Comparison of ENCODE assay signal across 8 cellular contexts in the genomic region with DNA sequence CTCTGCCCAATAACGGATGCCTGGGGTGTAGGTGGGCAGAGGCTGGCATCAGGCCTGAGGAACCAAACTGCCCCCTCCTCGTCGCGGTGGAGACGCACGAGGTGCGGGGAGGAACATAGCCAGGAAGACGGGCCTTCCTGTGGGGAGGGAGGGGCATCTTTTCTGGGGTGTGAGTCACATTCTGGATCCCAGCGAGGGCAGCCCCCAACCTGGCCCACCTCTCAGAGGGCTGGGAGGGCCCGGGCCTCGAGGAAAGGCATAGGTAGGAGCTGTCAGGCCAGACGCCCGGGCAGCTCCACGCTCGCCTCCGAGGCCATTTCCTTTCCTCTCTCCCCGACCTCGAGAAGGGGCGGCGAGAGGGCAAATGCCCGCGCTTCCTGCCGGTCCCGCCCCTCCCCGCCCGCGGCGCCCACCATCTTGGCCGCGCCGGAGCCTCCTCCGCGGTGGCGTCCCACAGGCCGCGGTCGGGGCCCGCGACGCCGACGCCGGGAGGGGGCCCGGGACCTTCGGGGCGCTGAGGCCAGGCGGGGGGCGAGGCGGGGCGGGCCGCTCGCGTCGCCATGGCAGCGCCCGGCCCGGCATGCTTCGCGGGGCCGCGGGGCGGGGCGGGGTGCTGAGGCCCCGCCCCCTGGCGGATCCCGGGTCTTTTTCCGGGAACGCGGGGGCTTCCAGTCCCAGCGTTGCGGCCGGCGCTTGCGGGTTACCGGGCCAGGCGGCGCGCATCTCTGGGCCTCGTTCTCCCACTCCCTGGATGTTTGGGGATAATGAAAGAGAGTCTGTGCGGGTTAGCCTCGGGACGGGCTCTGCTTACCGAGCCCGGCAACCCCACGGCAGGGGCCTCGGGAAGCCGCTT. TPM values are rescaled to one million over a fixed set of nuclear protein-coding genes. Genes with fewer than 3 reads are reported as not detected.
DNase-seq lines count a peak whose midpoint lies in the region; ATAC-seq and TF ChIP-seq lines count a peak whose summit lies in the region.

No MANE protein-coding gene starts in this region.

- H3K4me1 ChIP-seq in ACC112 (ENCODE audit: control insufficient read depth, insufficient read depth, low read length, unreplicated experiment) (peaks cover 69% of the 10 kb centered on the region), Peyer's patch (peaks cover 9 to 68% (median 15%) of the 10 kb centered on the region in 4 donors)

- peak overlapping the region; percentile 94 to 100 (median 99) for H3K27ac Mint-ChIP-seq in naive thymus-derived CD8-positive, alpha-beta T cell
- H3K27ac Mint-ChIP-seq in stimulated activated naive B cell treated with anti-CD40 and anti-IgM and Interleukin-4, amounts not matched to agents 10 μg/mL and 1 μg/mL and 100 μg/mL, for 72 hours: peak overlapping the region; percentile 95

- DNase-seq in Peyer's patch (peak; percentile 69 to 85 (median 84)), activated T-helper 1 cell treated with Interleukin-2 at 50 U/mL for 16 hours (ENCODE audit: low read depth) (peak; percentile 59), fibroblast of gingiva (ENCODE audit: low read depth) (peak; percentile 38)
- DNase-seq in naive thymus-derived CD8-positive, alpha-beta T cell: peak; percentile 47 to 87 (median 76)
- DNase-seq in stimulated activated naive B cell treated with anti-CD40 and anti-IgM and Interleukin-4, amounts not matched to agents 10 μg/mL and 1 μg/mL and 100 μg/mL, for 72 hours: peak; percentile 48

- H3K27ac ChIP-seq in ACC112 (ENCODE audit: low read depth, low read length): peak overlapping the region; percentile 93
- H3K27ac ChIP-seq in Peyer's patch: peak overlapping the region; percentile 92 to 96 (median 94)

- peaks cover 95% of the 10 kb centered on the region for H3K79me2 ChIP-seq in ACC112 (ENCODE audit: control insufficient read depth, insufficient read depth, low read length, unreplicated experiment)

- ATAC-seq in GM18868 (IDR thresholded peaks at IDR 0.05; ENCODE audit: unreplicated experiment) (peak; percentile 43), HG03442 (IDR thresholded peaks at IDR 0.05; ENCODE audit: unreplicated experiment) (peak; percentile 39)
- peak; percentile 68 to 73 for ATAC-seq in naive thymus-derived CD8-positive, alpha-beta T cell
- ATAC-seq in stimulated activated naive B cell treated with anti-CD40 and anti-IgM and Interleukin-4, amounts not matched to agents 10 μg/mL and 1 μg/mL and 100 μg/mL, for 72 hours (replicated peaks): peak; percentile 55 to 71

- peak in 1 of 6 experiments; percentile 2 for TF ChIP-seq CTCF in Peyer's patch (IDR thresholded peaks at IDR 0.05)

- POLR2A ChIA-PET in naive thymus-derived CD8-positive, alpha-beta T cell (lab: Charles Lee): interaction anchor here (0.7 to 4.8 kb wide), 13 partner anchors 13 to 506 kb away, joined by 3 to 60 read pairs (median 4); a partner anchor contains a TSS

- H3K4me3 ChIP-seq in ACC112 (ENCODE audit: low read depth, low read length) (peak overlapping the region; percentile 90), Peyer's patch (peak overlapping the region; percentile 75 to 94 (median 82))

- no peaks in the 10 kb centered on the region for H3K9me3 ChIP-seq in Peyer's patch

- H3K36me3 ChIP-seq in ACC112 (ENCODE audit: insufficient read depth, low read length) (no peaks in the 10 kb centered on the region), Peyer's patch (no peaks in the 10 kb centered on the region)

- H3K9me3 Mint-ChIP-seq in naive thymus-derived CD8-positive, alpha-beta T cell: no peaks in the 10 kb centered on the region
- no peaks in the 10 kb centered on the region for H3K9me3 Mint-ChIP-seq in stimulated activated naive B cell treated with anti-CD40 and anti-IgM and Interleukin-4, amounts not matched to agents 10 μg/mL and 1 μg/mL and 100 μg/mL, for 72 hours

- H3K36me3 Mint-ChIP-seq in naive thymus-derived CD8-positive, alpha-beta T cell: no peaks in the 10 kb centered on the region
- H3K36me3 Mint-ChIP-seq in stimulated activated naive B cell treated with anti-CD40 and anti-IgM and Interleukin-4, amounts not matched to agents 10 μg/mL and 1 μg/mL and 100 μg/mL, for 72 hours: no peaks in the 10 kb centered on the region

- no peaks in the 10 kb centered on the region for H3K27me3 ChIP-seq in ACC112 (ENCODE audit: insufficient read depth, low read length)
- H3K27me3 ChIP-seq in Peyer's patch: no peaks in the 10 kb centered on the region

- H3K4me3 Mint-ChIP-seq in naive thymus-derived CD8-positive, alpha-beta T cell: peak overlapping the region; percentile 81 to 96 (median 91)
- H3K4me3 Mint-ChIP-seq in stimulated activated naive B cell treated with anti-CD40 and anti-IgM and Interleukin-4, amounts not matched to agents 10 μg/mL and 1 μg/mL and 100 μg/mL, for 72 hours: peak overlapping the region; percentile 88 to 91

- H3K27me3 Mint-ChIP-seq in naive thymus-derived CD8-positive, alpha-beta T cell: no peaks in the 10 kb centered on the region
- H3K27me3 Mint-ChIP-seq in stimulated activated naive B cell treated with anti-CD40 and anti-IgM and Interleukin-4, amounts not matched to agents 10 μg/mL and 1 μg/mL and 100 μg/mL, for 72 hours: no peaks in the 10 kb centered on the region

- peak; percentile 23 to 58 for TF ChIP-seq POLR2A in Peyer's patch (IDR thresholded peaks at IDR 0.05)

- peaks cover 51 to 87% (median 73%) of the 10 kb centered on the region in 4 donors for H3K4me1 Mint-ChIP-seq in naive thymus-derived CD8-positive, alpha-beta T cell
- H3K4me1 Mint-ChIP-seq in stimulated activated naive B cell treated with anti-CD40 and anti-IgM and Interleukin-4, amounts not matched to agents 10 μg/mL and 1 μg/mL and 100 μg/mL, for 72 hours: peaks cover 62 to 84% of the 10 kb centered on the region in 2 donors

- peak overlapping the region; percentile 47 for H2AFZ ChIP-seq in ACC112 (ENCODE audit: low read length, unreplicated experiment)

RNA-seq across cellular contexts. Expression of a gene that starts 13.2 kb away (rescaled TPM):
- 10 to 100 TPM; 12.8 to 51.2 (median 47.6) TPM for total RNA-seq in Peyer's patch
- total RNA-seq in naive thymus-derived CD8-positive, alpha-beta T cell: 10 to 100 TPM; 33.8 to 35.2 TPM
- polyA plus RNA-seq in naive thymus-derived CD8-positive, alpha-beta T cell: 1 to 10 TPM; 1.5 to 4.0 (median 2.3) TPM

Comparison
In these comparisons a context has a peak if more than half of its experiments do, and no peak if none do; other contexts are left out.
1. Peak in every context shown above with its lines: DNase-seq, ATAC-seq, H3K4me3 ChIP-seq and H3K27ac ChIP-seq.